In genomic region chr16:67114793-67115192, GRCh38 we compare ENCODE assay signal across 14 cellular contexts. TPM values are rescaled to one million over a fixed set of nuclear protein-coding genes. Genes with fewer than 3 reads are reported as not detected.
A peak's percentile ranks its signal among the peaks of the same experiment; 100 is the strongest.
DNase-seq lines count a peak whose midpoint lies in the region; ATAC-seq and TF ChIP-seq lines count a peak whose summit lies in the region.
"Had no signal": no experiment of that assay in that cellular context is flagged by ENCODE, and none has a peak within 500 bp of the region (broad histone marks: within the 10 kb centered on the region; RNA-seq: fewer than 3 reads in every experiment).

No MANE protein-coding gene starts in this region.

- peaks cover 31 to 45% of the 10 kb centered on the region in 2 donors for H3K4me1 Mint-ChIP-seq in effector memory CD8-positive, alpha-beta T cell (ENCODE audit: low read depth in 2 of 2)

- no peak for ATAC-seq in effector memory CD8-positive, alpha-beta T cell (replicated peaks)

- peak; percentile 13 for DNase-seq in AG10803 (ENCODE audit: low read depth)
- DNase-seq in RPMI7951 (ENCODE audit: low read depth), result peak; percentile 41
- DNase-seq in foreskin fibroblast, result peak; percentile 35 to 67
- DNase-seq in ureter (ENCODE audit: low spot score), result no peak
- no peak for DNase-seq in effector memory CD8-positive, alpha-beta T cell
- DNase-seq in DMS 273 (lab: John Stamatoyannopoulos, UW; ENCODE audit: unreplicated experiment), result no peak
- DNase-seq: activated CD4-positive, alpha-beta T cell treated with anti-CD3 and anti-CD28 coated beads, Interleukin-2, amount 50 U/mL, for 1 hour; activated T-cell treated with anti-CD3 and anti-CD28 coated beads, Interleukin-2, amount 50 U/mL, for 1 hour; caudate nucleus; glutamatergic neuron; immature natural killer cell; NCI-H1417 treated with DMSO at 0.1 percent for 48 hours had no signal

- no peaks in the 10 kb centered on the region for H3K9me3 Mint-ChIP-seq in effector memory CD8-positive, alpha-beta T cell
- H3K9me3 Mint-ChIP-seq: immature natural killer cell, memory B cell had no signal

- TF ChIP-seq CTCF in AG10803 (conservative IDR thresholded peaks at IDR 0.05; ENCODE audit: low read length) (no peak), foreskin fibroblast (IDR thresholded peaks at IDR 0.05; ENCODE audit: low read depth, low read length) (no peak)

- H3K36me3 Mint-ChIP-seq in effector memory CD8-positive, alpha-beta T cell (ENCODE audit: insufficient read depth), result peaks cover 19% of the 10 kb centered on the region

- H3K27ac Mint-ChIP-seq in effector memory CD8-positive, alpha-beta T cell, result no peak overlapping the region
- H3K27ac Mint-ChIP-seq: memory B cell had no signal

- no peak overlapping the region for H3K4me3 ChIP-seq in AG10803 (ENCODE audit: low read length)
- no peak overlapping the region for H3K4me3 ChIP-seq in foreskin fibroblast (ENCODE audit: low read depth in 1 of 2, low read length in 2 of 2)
- H3K4me3 ChIP-seq: thoracic aorta had no signal

- no peak overlapping the region for H3K4me3 Mint-ChIP-seq in effector memory CD8-positive, alpha-beta T cell
- H3K4me3 Mint-ChIP-seq: immature natural killer cell, memory B cell had no signal

- no peaks in the 10 kb centered on the region for H3K27me3 Mint-ChIP-seq in effector memory CD8-positive, alpha-beta T cell
- H3K27me3 Mint-ChIP-seq: memory B cell had no signal

RNA-seq across cellular contexts. Expression of gene PHAF1, which starts 5.1 kb away (rescaled TPM):
- total RNA-seq in RPMI7951 (2014; rRNA removed; shearing (Covaris generic)), result 13.7 and 18.0 TPM in 2 replicates
- 19.4 TPM for total RNA-seq in ureter

RNA-seq across cellular contexts. Expression of gene B3GNT9, which starts 36.0 kb away (rescaled TPM):
- 24.0 and 25.6 TPM in 2 replicates for total RNA-seq in RPMI7951 (2014; rRNA removed; shearing (Covaris generic))
- total RNA-seq in ureter, result 14.5 TPM

RNA-seq across cellular contexts. Expression of gene TRADD, which starts 44.9 kb away (rescaled TPM):
- total RNA-seq in RPMI7951 (2014; rRNA removed; shearing (Covaris generic)), result 13.0 and 29.5 TPM in 2 replicates
- 20.5 TPM for total RNA-seq in ureter

RNA-seq across cellular contexts. Expression of gene FBXL8, which starts 45.0 kb away (rescaled TPM):
- 4.2 and 10.2 TPM in 2 replicates for total RNA-seq in RPMI7951 (2014; rRNA removed; shearing (Covaris generic))
- 12.5 TPM for total RNA-seq in ureter

RNA-seq across cellular contexts. Expression of gene HSF4, which starts 49.8 kb away (rescaled TPM):
- total RNA-seq in RPMI7951 (2014; rRNA removed; shearing (Covaris generic)), result 3.7 and 4.7 TPM in 2 replicates
- 52.0 TPM for total RNA-seq in ureter

Comparison
In these comparisons a context has a peak if more than half of its experiments do, and no peak if none do; other contexts are left out.
1. DNase-seq: peak in AG10803 (single experiment), RPMI7951 (single experiment) and foreskin fibroblast (2 of 2); none in ureter (single experiment), effector memory CD8-positive, alpha-beta T cell (0 of 3) and DMS 273 (single experiment).